In the genomic region with DNA sequence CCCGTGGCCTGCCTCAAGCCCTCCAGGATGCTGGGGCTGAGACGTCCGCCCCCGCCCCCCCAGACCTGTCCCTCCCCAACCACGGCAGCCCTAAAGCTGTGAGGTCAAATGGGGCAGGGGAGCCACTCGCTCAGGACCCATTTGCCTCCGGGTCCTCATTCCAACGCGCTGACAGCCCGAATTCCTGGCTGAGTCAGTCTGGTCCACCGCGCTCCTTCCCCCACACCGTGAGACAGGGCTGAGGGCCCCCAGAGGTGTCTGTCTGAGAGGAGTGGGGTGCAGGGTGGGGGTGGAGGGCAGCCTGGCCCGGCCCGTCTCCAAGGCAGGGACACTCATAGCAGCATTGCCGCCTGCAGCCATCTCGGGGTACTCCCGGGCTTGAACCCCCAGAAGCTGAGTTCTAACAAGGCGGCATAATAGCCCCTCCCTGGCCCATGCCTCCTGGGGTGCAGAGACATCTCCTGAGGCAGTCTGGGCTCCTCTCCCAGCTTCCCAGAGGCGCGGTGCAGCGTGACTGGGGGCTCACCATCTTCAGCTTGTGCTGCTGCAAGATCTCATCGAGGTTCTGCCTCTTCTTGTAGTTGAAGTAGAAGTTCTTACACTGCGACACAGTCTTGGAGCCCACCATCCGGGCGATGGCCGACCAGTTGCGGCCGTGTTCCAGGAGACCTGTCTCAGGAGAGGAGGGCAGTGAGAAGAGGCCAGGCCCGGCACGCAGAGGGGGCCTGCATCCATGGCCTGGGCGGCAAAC, we compare ENCODE assay signal across 11 cellular contexts.
DNase-seq lines count a peak whose midpoint lies in the region; ATAC-seq, FAIRE-seq and TF ChIP-seq lines count a peak whose summit lies in the region.
"Had no signal": no experiment of that assay in that cellular context is flagged by ENCODE, and none has a peak within 500 bp of the region (broad histone marks: within the 10 kb centered on the region; RNA-seq: fewer than 3 reads in every experiment).

No MANE protein-coding gene starts in this region.

- intact Hi-C loops in natural killer cell (cut with micrococcal nuclease) (loop anchor here (10.0 kb wide), 1 partner anchor 69 kb away; no protein-coding TSS in a partner anchor), colonic mucosa (cut with DNase I) (no loop called here)
- intact Hi-C loops in activated CD4-positive, alpha-beta T cell treated with anti-CD3 and anti-CD28 coated beads for 36 hours (cut with DNase I, micrococcal nuclease) = no loop called here

- H3K27ac ChIP-seq in A549 (peak overlapping the region; percentile 99 to 100), colonic mucosa (no peak overlapping the region)

- no peak overlapping the region for H3K9ac ChIP-seq in colonic mucosa (ENCODE audit: low read depth in 2 of 2, low read length in 2 of 2)

- H3K4me1 ChIP-seq in A549 (peaks cover 69% of the 10 kb centered on the region), colonic mucosa (peaks cover 13% of the 10 kb centered on the region)

- H3K4me1 Mint-ChIP-seq in brain (peaks cover 47% of the 10 kb centered on the region), natural killer cell (peaks cover 12 to 39% of the 10 kb centered on the region in 2 donors)
- peaks cover 18% of the 10 kb centered on the region for H3K4me1 Mint-ChIP-seq in activated CD4-positive, alpha-beta T cell treated with anti-CD3 and anti-CD28 coated beads for 36 hours

- WGBS in A549 (ENCODE audit: missing lambda C conversion rate) = 17% methylated on average over 24 of the region's 32 CpGs

- H3K9me3 Mint-ChIP-seq in brain (no peaks in the 10 kb centered on the region), natural killer cell (no peaks in the 10 kb centered on the region)
- H3K9me3 Mint-ChIP-seq in activated CD4-positive, alpha-beta T cell treated with anti-CD3 and anti-CD28 coated beads for 36 hours (ENCODE audit: low read depth) = no peaks in the 10 kb centered on the region
- H3K9me3 Mint-ChIP-seq: CD4-positive, alpha-beta T cell had no signal

- H3K9me3 ChIP-seq in A549 (no peaks in the 10 kb centered on the region), colonic mucosa (no peaks in the 10 kb centered on the region)

- peak in 1 of 2 experiments; percentile 80 for DNase-seq in A549 (ENCODE audit: low read depth in 1 of 2, low spot score in 1 of 2)
- DNase-seq in HTR-8/SVneo (ENCODE audit: insufficient read length, low spot score) = peak; percentile 87
- peak; percentile 64 for DNase-seq in kidney tubule cell (ENCODE audit: low spot score)
- DNase-seq in natural killer cell = no peak
- DNase-seq in activated CD4-positive, alpha-beta T cell treated with anti-CD3 and anti-CD28 coated beads for 36 hours = no peak
- no peak for DNase-seq in colonic mucosa
- DNase-seq in NCI-H2196 (lab: John Stamatoyannopoulos, UW; ENCODE audit: unreplicated experiment) = no peak
- DNase-seq: CD4-positive, alpha-beta T cell; NCI-H1436 treated with DMSO at 0.1 percent for 48 hours; SHP77 treated with DMSO at 0.1 percent for 48 hours had no signal

- FAIRE-seq in A549 (lab: Jason Lieb, UNC) (peak; percentile 18), HTR-8/SVneo (lab: Jason Lieb, UNC) (peak; percentile 91)

- peaks cover 5% of the 10 kb centered on the region for H3K36me3 ChIP-seq in colonic mucosa

- peak overlapping the region in 3 of 5 experiments; percentile 58 to 79 (median 77) for H3K27ac Mint-ChIP-seq in brain
- no peak overlapping the region for H3K27ac Mint-ChIP-seq in natural killer cell
- no peak overlapping the region for H3K27ac Mint-ChIP-seq in activated CD4-positive, alpha-beta T cell treated with anti-CD3 and anti-CD28 coated beads for 36 hours
- H3K27ac Mint-ChIP-seq: CD4-positive, alpha-beta T cell had no signal

- POLR2A ChIA-PET in A549 (lab: Yijun Ruan, JAX) = no interaction called here
- POLR2A ChIA-PET in activated CD4-positive, alpha-beta T cell treated with anti-CD3 and anti-CD28 coated beads for 36 hours (lab: Charles Lee) = no interaction called here

- H3K4me3 Mint-ChIP-seq in brain = peak overlapping the region in 1 of 5 experiments; percentile 5
- H3K4me3 Mint-ChIP-seq in natural killer cell = no peak overlapping the region
- no peak overlapping the region for H3K4me3 Mint-ChIP-seq in activated CD4-positive, alpha-beta T cell treated with anti-CD3 and anti-CD28 coated beads for 36 hours
- H3K4me3 Mint-ChIP-seq: CD4-positive, alpha-beta T cell had no signal

- no peaks in the 10 kb centered on the region for H3K27me3 Mint-ChIP-seq in brain
- H3K27me3 Mint-ChIP-seq in natural killer cell (ENCODE audit: low read depth in 2 of 2) = no peaks in the 10 kb centered on the region
- no peaks in the 10 kb centered on the region for H3K27me3 Mint-ChIP-seq in activated CD4-positive, alpha-beta T cell treated with anti-CD3 and anti-CD28 coated beads for 36 hours
- H3K27me3 Mint-ChIP-seq: CD4-positive, alpha-beta T cell had no signal

- H3K36me3 Mint-ChIP-seq in brain (peaks cover 6% of the 10 kb centered on the region), natural killer cell (no peaks in the 10 kb centered on the region)
- H3K36me3 Mint-ChIP-seq in activated CD4-positive, alpha-beta T cell treated with anti-CD3 and anti-CD28 coated beads for 36 hours (ENCODE audit: low read depth) = peaks cover 6% of the 10 kb centered on the region

- H3K27me3 ChIP-seq in colonic mucosa = no peaks in the 10 kb centered on the region

- ATAC-seq in A549 = peak; percentile 4 to 13; a peak in 3 of 6 replicates
- ATAC-seq in natural killer cell = no peak
- ATAC-seq in activated CD4-positive, alpha-beta T cell treated with anti-CD3 and anti-CD28 coated beads for 36 hours = no peak

- TF ChIP-seq CTCF in A549 (IDR thresholded peaks at IDR 0.05) = no peak
- no peak for TF ChIP-seq CTCF in brain (conservative IDR thresholded peaks at IDR 0.05)
- no peak for TF ChIP-seq CTCF in natural killer cell (IDR thresholded peaks at IDR 0.05)
- TF ChIP-seq CTCF in colonic mucosa (IDR thresholded peaks at IDR 0.05) = no peak

- peak in 1 of 2 experiments; percentile 19; a peak in 1 of 5 replicates for TF ChIP-seq RAD21 in A549 (conservative IDR thresholded peaks at IDR 0.05 in 1 of 2, IDR thresholded peaks at IDR 0.05 in 1 of 2)

- peak; percentile 82 to 91; a peak in 4 of 5 replicates for TF ChIP-seq EP300 in A549 (IDR thresholded peaks at IDR 0.05)

- H3K4me3 ChIP-seq in A549 (peak overlapping the region; percentile 79), colonic mucosa (no peak overlapping the region)

- CTCF ChIA-PET in A549 (lab: Yijun Ruan, JAX) = interaction anchor here (1.0 to 9.0 kb wide), 7 partner anchors 8 to 382 kb away, joined by 3 to 100 read pairs (median 5); no protein-coding TSS in a partner anchor
- CTCF ChIA-PET in activated CD4-positive, alpha-beta T cell treated with anti-CD3 and anti-CD28 coated beads for 36 hours (lab: Charles Lee) = interaction anchor here (1.0 kb wide), 1 partner anchor 379 kb away, joined by 5 read pairs; no protein-coding TSS in a partner anchor

- H3K4me2 ChIP-seq in A549 = peak overlapping the region; percentile 97

- no peak for TF ChIP-seq POLR2A in A549 (IDR thresholded peaks at IDR 0.05; ENCODE audit: low read length)

TF ChIP-seq in A549, 52 proteins besides CTCF, POLR2A, EP300 and RAD21 (continues in another document):
- TF ChIP-seq, protein P1, sequence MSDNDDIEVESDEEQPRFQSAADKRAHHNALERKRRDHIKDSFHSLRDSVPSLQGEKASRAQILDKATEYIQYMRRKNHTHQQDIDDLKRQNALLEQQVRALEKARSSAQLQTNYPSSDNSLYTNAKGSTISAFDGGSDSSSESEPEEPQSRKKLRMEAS (IDR thresholded peaks at IDR 0.05) = peak; percentile 81
- TF ChIP-seq HOXB5 (CRISPR knock-in tag; IDR thresholded peaks at IDR 0.05) = no peak
- TF ChIP-seq ZNF302 (CRISPR knock-in tag; IDR thresholded peaks at IDR 0.05) = no peak
- TF ChIP-seq, protein P2, sequence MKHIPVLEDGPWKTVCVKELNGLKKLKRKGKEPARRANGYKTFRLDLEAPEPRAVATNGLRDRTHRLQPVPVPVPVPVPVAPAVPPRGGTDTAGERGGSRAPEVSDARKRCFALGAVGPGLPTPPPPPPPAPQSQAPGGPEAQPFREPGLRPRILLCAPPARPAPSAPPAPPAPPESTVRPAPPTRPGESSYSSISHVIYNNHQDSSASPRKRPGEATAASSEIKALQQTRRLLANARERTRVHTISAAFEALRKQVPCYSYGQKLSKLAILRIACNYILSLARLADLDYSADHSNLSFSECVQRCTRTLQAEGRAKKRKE (CRISPR knock-in tag; IDR thresholded peaks at IDR 0.05; ENCODE audit: low read depth) = no peak
- no peak for TF ChIP-seq NPAS2 (CRISPR knock-in tag; IDR thresholded peaks at IDR 0.05; ENCODE audit: borderline replicate concordance)
- TF ChIP-seq JUNB (IDR thresholded peaks at IDR 0.05) = peak; percentile 77
- no peak for TF ChIP-seq KDM1A (IDR thresholded peaks at IDR 0.05; ENCODE audit: low read depth)
- peak; percentile 86 for TF ChIP-seq FOSL2 (IDR thresholded peaks at IDR 0.05)
- peak; percentile 94 for TF ChIP-seq FOSL2 (CRISPR knock-in tag; IDR thresholded peaks at IDR 0.05)
- TF ChIP-seq RNF2 (IDR thresholded peaks at IDR 0.05; ENCODE audit: borderline replicate concordance, low read depth) = no peak
- TF ChIP-seq GATA3 (IDR thresholded peaks at IDR 0.05; ENCODE audit: borderline replicate concordance) = peak; percentile 89
- TF ChIP-seq CBX2 (IDR thresholded peaks at IDR 0.05; ENCODE audit: borderline replicate concordance, low read depth) = no peak
- TF ChIP-seq, protein P3, sequence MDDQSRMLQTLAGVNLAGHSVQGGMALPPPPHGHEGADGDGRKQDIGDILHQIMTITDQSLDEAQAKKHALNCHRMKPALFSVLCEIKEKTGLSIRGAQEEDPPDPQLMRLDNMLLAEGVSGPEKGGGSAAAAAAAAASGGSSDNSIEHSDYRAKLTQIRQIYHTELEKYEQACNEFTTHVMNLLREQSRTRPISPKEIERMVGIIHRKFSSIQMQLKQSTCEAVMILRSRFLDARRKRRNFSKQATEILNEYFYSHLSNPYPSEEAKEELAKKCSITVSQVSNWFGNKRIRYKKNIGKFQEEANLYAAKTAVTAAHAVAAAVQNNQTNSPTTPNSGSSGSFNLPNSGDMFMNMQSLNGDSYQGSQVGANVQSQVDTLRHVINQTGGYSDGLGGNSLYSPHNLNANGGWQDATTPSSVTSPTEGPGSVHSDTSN (IDR thresholded peaks at IDR 0.05) = peak; percentile 63; the same call in 1 of the 2 replicates
- no peak for TF ChIP-seq CHD4 (IDR thresholded peaks at IDR 0.05; ENCODE audit: borderline replicate concordance)
- TF ChIP-seq FOSB (CRISPR knock-in tag; IDR thresholded peaks at IDR 0.05) = no peak

Comparison
In these comparisons a context has a peak if more than half of its experiments do, and no peak if none do; other contexts are left out.
1. ATAC-seq: peak in A549 (2 of 2); none in natural killer cell (0 of 3) and activated CD4-positive, alpha-beta T cell treated with anti-CD3 and anti-CD28 coated beads for 36 hours (single experiment).
2. DNase-seq: peak in HTR-8/SVneo (single experiment) and kidney tubule cell (single experiment); none in natural killer cell (single experiment), activated CD4-positive, alpha-beta T cell treated with anti-CD3 and anti-CD28 coated beads for 36 hours (single experiment), colonic mucosa (single experiment) and NCI-H2196 (single experiment).
3. H3K27ac Mint-ChIP-seq: peak in brain (3 of 5); none in natural killer cell (0 of 2) and activated CD4-positive, alpha-beta T cell treated with anti-CD3 and anti-CD28 coated beads for 36 hours (single experiment).